9 cellular contexts compared by ENCODE assay signal in the genomic region with DNA sequence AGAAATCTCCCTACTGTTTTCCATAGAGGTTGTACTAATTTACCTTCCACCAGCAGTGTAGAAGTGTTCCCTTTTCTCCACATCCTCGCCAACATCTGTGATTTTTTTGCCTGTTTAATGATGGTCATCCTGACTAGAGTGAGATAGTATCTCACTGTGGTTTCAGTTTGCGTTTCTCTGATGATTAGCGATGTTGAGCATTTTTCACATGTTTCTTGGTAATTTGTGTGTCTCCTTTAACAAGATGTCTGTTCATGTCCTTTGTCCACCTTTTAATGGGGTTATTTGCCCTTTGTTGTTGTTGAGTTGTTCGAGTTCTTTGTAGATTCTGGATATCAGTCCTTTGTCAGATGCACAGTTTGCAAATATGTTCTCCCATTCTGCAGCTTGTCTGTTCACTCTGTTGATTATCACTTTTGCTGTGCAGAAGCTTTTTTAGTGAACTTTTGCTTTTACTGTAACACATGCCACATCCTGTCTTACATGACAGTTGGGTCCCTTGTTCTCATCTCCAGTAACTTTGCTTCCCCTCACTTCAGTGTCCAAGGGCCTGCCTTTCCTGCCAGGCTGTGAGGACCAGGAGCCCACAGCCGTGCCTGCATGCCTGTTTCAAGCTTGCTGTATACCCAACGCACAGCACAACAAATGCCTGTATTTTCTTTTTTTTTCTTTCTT.
DNase-seq lines count a peak whose midpoint lies in the region; ATAC-seq and TF ChIP-seq lines count a peak whose summit lies in the region.
"Had no signal": no experiment of that assay in that cellular context is flagged by ENCODE, and none has a peak within 500 bp of the region (broad histone marks: within the 10 kb centered on the region; RNA-seq: fewer than 3 reads in every experiment).

No MANE protein-coding gene starts in this region.

- no peaks in the 10 kb centered on the region for H3K9me3 Mint-ChIP-seq in activated T-cell treated with anti-CD3 and anti-CD28 coated beads, Interleukin-2, amount 50 U/mL, for 4 hours
- no peaks in the 10 kb centered on the region for H3K9me3 Mint-ChIP-seq in T-cell

- CTCF ChIA-PET in T-cell (lab: Charles Lee), result interaction anchor here in 1 of 2 donors (0.6 to 0.7 kb wide), 3 partner anchors 264 to 723 kb away, joined by 3 to 5 read pairs (median 4); no protein-coding TSS in a partner anchor

- intact Hi-C loops in upper lobe of right lung (cut with DNase I) (no loop called here), left lung (cut with DNase I) (no loop called here)

- no peak overlapping the region for H3K27ac ChIP-seq in upper lobe of right lung
- no peak overlapping the region for H3K27ac ChIP-seq in left lung

- TF ChIP-seq CTCF in upper lobe of right lung (IDR thresholded peaks at IDR 0.05) (no peak), left lung (IDR thresholded peaks at IDR 0.05) (no peak)

- no peaks in the 10 kb centered on the region for H3K9me3 ChIP-seq in upper lobe of right lung
- H3K9me3 ChIP-seq in left lung, result no peaks in the 10 kb centered on the region

- H3K36me3 ChIP-seq in upper lobe of right lung, result no peaks in the 10 kb centered on the region
- no peaks in the 10 kb centered on the region for H3K36me3 ChIP-seq in left lung

- H3K27me3 ChIP-seq in upper lobe of right lung (no peaks in the 10 kb centered on the region), left lung (no peaks in the 10 kb centered on the region)

- H3K4me3 ChIP-seq in upper lobe of right lung (no peak overlapping the region), left lung (no peak overlapping the region)

- DNase-seq in activated T-cell treated with anti-CD3 and anti-CD28 coated beads, Interleukin-2, amount 50 U/mL, for 4 hours, result no peak
- DNase-seq in activated T-cell treated with anti-CD3 and anti-CD28 coated beads for 4 hours (no peak), T-cell (peak in 13 of 34 experiments; percentile 5 to 47 (median 13)), upper lobe of right lung (peak; percentile 7), left lung (no peak), superior temporal gyrus (ENCODE audit: extremely low spot score) (no peak), retina (no peak)
- DNase-seq: activated gamma-delta T cell treated with Interleukin-2 at 50 U/mL for 16 hours had no signal

- peak; percentile 21 to 51 for ATAC-seq in activated T-cell treated with anti-CD3 and anti-CD28 coated beads, Interleukin-2, amount 50 U/mL, for 4 hours
- peak; percentile 58 for ATAC-seq in HG02981 (IDR thresholded peaks at IDR 0.05; ENCODE audit: unreplicated experiment)
- peak; percentile 74 to 89 (median 79) for ATAC-seq in T-cell (replicated peaks in 1 of 4)
- no peak for ATAC-seq in upper lobe of right lung
- no peak for ATAC-seq in left lung

- H3K27ac Mint-ChIP-seq in T-cell, result peak overlapping the region; percentile 94 to 95

- peaks cover 13% of the 10 kb centered on the region for H3K4me1 ChIP-seq in upper lobe of right lung
- H3K4me1 ChIP-seq in left lung, result peaks cover 4 to 38% of the 10 kb centered on the region in 2 donors

- H3K4me3 Mint-ChIP-seq in activated T-cell treated with anti-CD3 and anti-CD28 coated beads, Interleukin-2, amount 50 U/mL, for 4 hours, result peak overlapping the region; percentile 35
- H3K4me3 Mint-ChIP-seq in T-cell, result peak overlapping the region; percentile 77 to 81 (median 80)

- POLR2A ChIA-PET in T-cell (lab: Charles Lee), result interaction anchor here in 1 of 2 donors (0.5 kb wide), 1 partner anchor 192 kb away, joined by 6 read pairs; no protein-coding TSS in a partner anchor

- peaks cover 34% of the 10 kb centered on the region for H3K4me1 Mint-ChIP-seq in activated T-cell treated with anti-CD3 and anti-CD28 coated beads, Interleukin-2, amount 50 U/mL, for 4 hours (ENCODE audit: low read depth)
- H3K4me1 Mint-ChIP-seq in T-cell, result peaks cover 44 to 45% (median 44%) of the 10 kb centered on the region in 3 donors

- H3K36me3 Mint-ChIP-seq in activated T-cell treated with anti-CD3 and anti-CD28 coated beads, Interleukin-2, amount 50 U/mL, for 4 hours (ENCODE audit: insufficient read depth), result no peaks in the 10 kb centered on the region
- H3K36me3 Mint-ChIP-seq in T-cell, result no peaks in the 10 kb centered on the region

- no peaks in the 10 kb centered on the region for H3K27me3 Mint-ChIP-seq in activated T-cell treated with anti-CD3 and anti-CD28 coated beads, Interleukin-2, amount 50 U/mL, for 4 hours (ENCODE audit: low read depth)
- no peaks in the 10 kb centered on the region for H3K27me3 Mint-ChIP-seq in T-cell

Comparison
In these comparisons a context has a peak if more than half of its experiments do, and no peak if none do; other contexts are left out.
1. ATAC-seq: peak in activated T-cell treated with anti-CD3 and anti-CD28 coated beads, Interleukin-2, amount 50 U/mL, for 4 hours (2 of 2), HG02981 (single experiment) and T-cell (4 of 4); none in upper lobe of right lung (single experiment) and left lung (single experiment).